ENCODE assay signal across 1 cellular context in the genomic region with DNA sequence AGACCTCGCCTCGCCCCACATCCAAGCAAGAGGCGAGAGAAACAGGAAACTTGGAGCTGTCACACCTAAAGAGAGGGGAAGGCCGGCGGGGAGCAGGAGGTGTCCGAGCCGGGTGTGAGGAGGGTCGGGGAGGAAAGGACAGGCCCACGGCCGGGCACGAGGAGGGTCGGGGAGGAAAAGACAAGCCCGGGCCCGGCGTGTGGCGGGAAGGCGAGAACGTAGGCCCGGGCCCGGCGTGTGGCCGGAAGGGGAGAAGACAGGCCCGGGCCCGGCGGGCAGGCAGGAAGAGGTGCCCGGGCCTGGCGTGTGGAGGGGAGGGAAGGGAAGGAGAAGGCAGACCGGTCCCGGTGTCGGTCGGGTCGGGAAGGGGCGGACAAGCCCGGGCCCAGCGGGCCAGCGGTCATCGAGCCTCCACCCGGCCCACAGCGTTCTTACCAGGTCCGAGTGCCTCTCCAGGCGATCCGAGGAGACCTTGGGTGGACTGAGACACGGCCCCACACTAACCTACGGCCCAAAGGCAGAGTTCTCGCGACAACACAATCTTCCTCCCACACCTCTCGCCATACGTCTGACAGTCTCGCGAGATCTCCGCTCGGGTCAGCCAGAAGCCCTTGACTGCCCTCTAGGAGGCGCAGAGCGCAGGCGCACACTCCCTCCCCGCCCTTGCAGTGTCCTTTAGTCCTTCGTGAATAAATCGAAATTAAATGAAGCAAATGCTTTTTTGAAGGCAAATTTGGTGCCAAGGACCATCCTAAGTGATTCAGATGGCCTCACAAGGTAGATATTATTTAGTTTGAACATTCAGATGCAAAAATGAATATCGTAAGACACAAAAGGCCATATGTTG.
TF ChIP-seq lines count a peak whose summit lies in the region.

A gene (minus strand): TSS at position 533 of the 847 bp plus-strand sequence. CDS start 13,943 bp downstream, outside the sequence.

TF ChIP-seq in HepG2, 621 proteins besides CTCF, POLR2A, EP300 and RAD21 (continued from another document and continues in another):
- TF ChIP-seq, protein P1, sequence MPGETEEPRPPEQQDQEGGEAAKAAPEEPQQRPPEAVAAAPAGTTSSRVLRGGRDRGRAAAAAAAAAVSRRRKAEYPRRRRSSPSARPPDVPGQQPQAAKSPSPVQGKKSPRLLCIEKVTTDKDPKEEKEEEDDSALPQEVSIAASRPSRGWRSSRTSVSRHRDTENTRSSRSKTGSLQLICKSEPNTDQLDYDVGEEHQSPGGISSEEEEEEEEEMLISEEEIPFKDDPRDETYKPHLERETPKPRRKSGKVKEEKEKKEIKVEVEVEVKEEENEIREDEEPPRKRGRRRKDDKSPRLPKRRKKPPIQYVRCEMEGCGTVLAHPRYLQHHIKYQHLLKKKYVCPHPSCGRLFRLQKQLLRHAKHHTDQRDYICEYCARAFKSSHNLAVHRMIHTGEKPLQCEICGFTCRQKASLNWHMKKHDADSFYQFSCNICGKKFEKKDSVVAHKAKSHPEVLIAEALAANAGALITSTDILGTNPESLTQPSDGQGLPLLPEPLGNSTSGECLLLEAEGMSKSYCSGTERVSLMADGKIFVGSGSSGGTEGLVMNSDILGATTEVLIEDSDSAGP (CRISPR knock-in tag; IDR thresholded peaks at IDR 0.05; ENCODE audit: borderline replicate concordance) = peak; percentile 84
- TF ChIP-seq ZNF510 (CRISPR knock-in tag; IDR thresholded peaks at IDR 0.05; ENCODE audit: low read depth) (no peak), RBFOX2 (IDR thresholded peaks at IDR 0.05; ENCODE audit: low read depth, low read length) (peak; percentile 99), KDM5A (IDR thresholded peaks at IDR 0.05; ENCODE audit: borderline replicate concordance, low read length) (peak; percentile 82; the same call in 1 of the 2 replicates), RBAK (CRISPR knock-in tag; IDR thresholded peaks at IDR 0.05) (no peak), ZNF850 (CRISPR knock-in tag; conservative IDR thresholded peaks at IDR 0.05) (no peak; the same call in 1 of the 2 replicates), ZNF780A (CRISPR knock-in tag; IDR thresholded peaks at IDR 0.05) (no peak; the same call in 1 of the 2 replicates), ZFP36L1 (CRISPR knock-in tag; IDR thresholded peaks at IDR 0.05) (no peak), RFX5 (IDR thresholded peaks at IDR 0.05; ENCODE audit: low read depth, low read length) (no peak), ZNF720 (CRISPR knock-in tag; IDR thresholded peaks at IDR 0.05) (no peak), ARNTL (CRISPR knock-in tag; IDR thresholded peaks at IDR 0.05) (0 out of 2 replicates have a peak, but pooled peaks have one; percentile 62), XRCC5 (optimal IDR thresholded peaks at IDR 0.05; ENCODE audit: low read length) (peak; percentile 46), ZNF451 (CRISPR knock-in tag; IDR thresholded peaks at IDR 0.05) (0 out of 2 replicates have a peak, but pooled peaks have one; percentile 22), KDM5B (CRISPR knock-in tag; IDR thresholded peaks at IDR 0.05; ENCODE audit: borderline replicate concordance) (peak; percentile 75; the same call in 1 of the 2 replicates), SOX6 (IDR thresholded peaks at IDR 0.05) (no peak), SOX6 (CRISPR knock-in tag; IDR thresholded peaks at IDR 0.05) (0 out of 2 replicates have a peak, but pooled peaks have one; percentile 16), ZFP36 (IDR thresholded peaks at IDR 0.05; ENCODE audit: borderline replicate concordance, low read depth, low read length, partially characterized antibody) (no peak), ZSCAN22 (CRISPR knock-in tag; IDR thresholded peaks at IDR 0.05) (0 out of 2 replicates have a peak, but pooled peaks have one; percentile 36), ZSCAN31 (CRISPR knock-in tag; IDR thresholded peaks at IDR 0.05; ENCODE audit: low read depth) (peak; percentile 57; the same call in 1 of the 2 replicates), SIN3B (IDR thresholded peaks at IDR 0.05; ENCODE audit: low read length) (no peak), MEF2D (CRISPR knock-in tag; IDR thresholded peaks at IDR 0.05) (peak; percentile 51; the same call in 1 of the 2 replicates), SRF (IDR thresholded peaks at IDR 0.05; ENCODE audit: low read depth, low read length) (no peak), PHF8 (CRISPR knock-in tag; IDR thresholded peaks at IDR 0.05) (peak; percentile 83), KAT2B (IDR thresholded peaks at IDR 0.05; ENCODE audit: borderline replicate concordance, low read depth, low read length) (no peak), ZNF570 (CRISPR knock-in tag; IDR thresholded peaks at IDR 0.05; ENCODE audit: borderline replicate concordance) (no peak), CEBPG (CRISPR knock-in tag; IDR thresholded peaks at IDR 0.05) (no peak), CEBPB (IDR thresholded peaks at IDR 0.05; ENCODE audit: borderline replicate concordance, low read depth, low read length) (no peak), ZNF484 (CRISPR knock-in tag; IDR thresholded peaks at IDR 0.05; ENCODE audit: borderline replicate concordance, low read depth) (no peak), TOE1 (CRISPR knock-in tag; IDR thresholded peaks at IDR 0.05) (no peak), RFX3 (CRISPR knock-in tag; IDR thresholded peaks at IDR 0.05) (no peak), ZNF737 (CRISPR knock-in tag; IDR thresholded peaks at IDR 0.05; ENCODE audit: borderline replicate concordance) (no peak), YEATS2 (CRISPR knock-in tag; IDR thresholded peaks at IDR 0.05; ENCODE audit: borderline replicate concordance) (peak; percentile 83), POLR2G (IDR thresholded peaks at IDR 0.05; ENCODE audit: low read depth, low read length) (peak; percentile 95), GABPB1 (CRISPR knock-in tag; IDR thresholded peaks at IDR 0.05) (peak; percentile 83), NFATC3 (CRISPR knock-in tag; IDR thresholded peaks at IDR 0.05) (no peak), RBM22 (optimal IDR thresholded peaks at IDR 0.05; ENCODE audit: low read length) (no peak), NCOA1 (CRISPR knock-in tag; IDR thresholded peaks at IDR 0.05) (no peak)
- TF ChIP-seq, protein P2, sequence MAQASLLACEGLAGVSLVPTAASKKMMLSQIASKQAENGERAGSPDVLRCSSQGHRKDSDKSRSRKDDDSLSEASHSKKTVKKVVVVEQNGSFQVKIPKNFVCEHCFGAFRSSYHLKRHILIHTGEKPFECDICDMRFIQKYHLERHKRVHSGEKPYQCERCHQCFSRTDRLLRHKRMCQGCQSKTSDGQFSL (CRISPR knock-in tag; IDR thresholded peaks at IDR 0.05) = no peak
- TF ChIP-seq, protein P3, sequence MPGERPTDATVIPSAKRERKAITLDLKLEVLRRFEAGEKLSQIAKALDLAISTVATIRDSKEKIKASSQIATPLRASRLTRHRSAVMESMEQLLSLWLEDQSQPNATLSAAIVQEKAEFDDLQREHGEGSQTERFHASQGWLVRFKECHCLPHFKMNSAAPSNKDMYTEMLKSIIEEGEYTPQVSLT (CRISPR knock-in tag; IDR thresholded peaks at IDR 0.05; ENCODE audit: borderline replicate concordance, low read depth) = no peak
- TF ChIP-seq, protein P4, sequence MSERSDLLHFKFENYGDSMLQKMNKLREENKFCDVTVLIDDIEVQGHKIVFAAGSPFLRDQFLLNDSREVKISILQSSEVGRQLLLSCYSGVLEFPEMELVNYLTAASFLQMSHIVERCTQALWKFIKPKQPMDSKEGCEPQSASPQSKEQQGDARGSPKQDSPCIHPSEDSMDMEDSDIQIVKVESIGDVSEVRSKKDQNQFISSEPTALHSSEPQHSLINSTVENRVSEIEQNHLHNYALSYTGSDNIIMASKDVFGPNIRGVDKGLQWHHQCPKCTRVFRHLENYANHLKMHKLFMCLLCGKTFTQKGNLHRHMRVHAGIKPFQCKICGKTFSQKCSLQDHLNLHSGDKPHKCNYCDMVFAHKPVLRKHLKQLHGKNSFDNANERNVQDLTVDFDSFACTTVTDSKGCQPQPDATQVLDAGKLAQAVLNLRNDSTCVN (CRISPR knock-in tag; IDR thresholded peaks at IDR 0.05; ENCODE audit: borderline replicate concordance) = no peak; the same call in 1 of the 2 replicates
- TF ChIP-seq, protein P5, sequence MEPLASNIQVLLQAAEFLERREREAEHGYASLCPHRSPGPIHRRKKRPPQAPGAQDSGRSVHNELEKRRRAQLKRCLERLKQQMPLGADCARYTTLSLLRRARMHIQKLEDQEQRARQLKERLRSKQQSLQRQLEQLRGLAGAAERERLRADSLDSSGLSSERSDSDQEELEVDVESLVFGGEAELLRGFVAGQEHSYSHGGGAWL (CRISPR knock-in tag; IDR thresholded peaks at IDR 0.05) = peak; percentile 38; the same call in 1 of the 2 replicates
- TF ChIP-seq, protein P6, sequence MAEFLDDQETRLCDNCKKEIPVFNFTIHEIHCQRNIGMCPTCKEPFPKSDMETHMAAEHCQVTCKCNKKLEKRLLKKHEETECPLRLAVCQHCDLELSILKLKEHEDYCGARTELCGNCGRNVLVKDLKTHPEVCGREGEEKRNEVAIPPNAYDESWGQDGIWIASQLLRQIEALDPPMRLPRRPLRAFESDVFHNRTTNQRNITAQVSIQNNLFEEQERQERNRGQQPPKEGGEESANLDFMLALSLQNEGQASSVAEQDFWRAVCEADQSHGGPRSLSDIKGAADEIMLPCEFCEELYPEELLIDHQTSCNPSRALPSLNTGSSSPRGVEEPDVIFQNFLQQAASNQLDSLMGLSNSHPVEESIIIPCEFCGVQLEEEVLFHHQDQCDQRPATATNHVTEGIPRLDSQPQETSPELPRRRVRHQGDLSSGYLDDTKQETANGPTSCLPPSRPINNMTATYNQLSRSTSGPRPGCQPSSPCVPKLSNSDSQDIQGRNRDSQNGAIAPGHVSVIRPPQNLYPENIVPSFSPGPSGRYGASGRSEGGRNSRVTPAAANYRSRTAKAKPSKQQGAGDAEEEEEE (CRISPR knock-in tag; IDR thresholded peaks at IDR 0.05; ENCODE audit: borderline replicate concordance) = no peak
- TF ChIP-seq, protein P7, sequence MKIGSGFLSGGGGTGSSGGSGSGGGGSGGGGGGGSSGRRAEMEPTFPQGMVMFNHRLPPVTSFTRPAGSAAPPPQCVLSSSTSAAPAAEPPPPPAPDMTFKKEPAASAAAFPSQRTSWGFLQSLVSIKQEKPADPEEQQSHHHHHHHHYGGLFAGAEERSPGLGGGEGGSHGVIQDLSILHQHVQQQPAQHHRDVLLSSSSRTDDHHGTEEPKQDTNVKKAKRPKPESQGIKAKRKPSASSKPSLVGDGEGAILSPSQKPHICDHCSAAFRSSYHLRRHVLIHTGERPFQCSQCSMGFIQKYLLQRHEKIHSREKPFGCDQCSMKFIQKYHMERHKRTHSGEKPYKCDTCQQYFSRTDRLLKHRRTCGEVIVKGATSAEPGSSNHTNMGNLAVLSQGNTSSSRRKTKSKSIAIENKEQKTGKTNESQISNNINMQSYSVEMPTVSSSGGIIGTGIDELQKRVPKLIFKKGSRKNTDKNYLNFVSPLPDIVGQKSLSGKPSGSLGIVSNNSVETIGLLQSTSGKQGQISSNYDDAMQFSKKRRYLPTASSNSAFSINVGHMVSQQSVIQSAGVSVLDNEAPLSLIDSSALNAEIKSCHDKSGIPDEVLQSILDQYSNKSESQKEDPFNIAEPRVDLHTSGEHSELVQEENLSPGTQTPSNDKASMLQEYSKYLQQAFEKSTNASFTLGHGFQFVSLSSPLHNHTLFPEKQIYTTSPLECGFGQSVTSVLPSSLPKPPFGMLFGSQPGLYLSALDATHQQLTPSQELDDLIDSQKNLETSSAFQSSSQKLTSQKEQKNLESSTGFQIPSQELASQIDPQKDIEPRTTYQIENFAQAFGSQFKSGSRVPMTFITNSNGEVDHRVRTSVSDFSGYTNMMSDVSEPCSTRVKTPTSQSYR (CRISPR knock-in tag; IDR thresholded peaks at IDR 0.05; ENCODE audit: borderline replicate concordance) = no peak
- TF ChIP-seq, protein P8, sequence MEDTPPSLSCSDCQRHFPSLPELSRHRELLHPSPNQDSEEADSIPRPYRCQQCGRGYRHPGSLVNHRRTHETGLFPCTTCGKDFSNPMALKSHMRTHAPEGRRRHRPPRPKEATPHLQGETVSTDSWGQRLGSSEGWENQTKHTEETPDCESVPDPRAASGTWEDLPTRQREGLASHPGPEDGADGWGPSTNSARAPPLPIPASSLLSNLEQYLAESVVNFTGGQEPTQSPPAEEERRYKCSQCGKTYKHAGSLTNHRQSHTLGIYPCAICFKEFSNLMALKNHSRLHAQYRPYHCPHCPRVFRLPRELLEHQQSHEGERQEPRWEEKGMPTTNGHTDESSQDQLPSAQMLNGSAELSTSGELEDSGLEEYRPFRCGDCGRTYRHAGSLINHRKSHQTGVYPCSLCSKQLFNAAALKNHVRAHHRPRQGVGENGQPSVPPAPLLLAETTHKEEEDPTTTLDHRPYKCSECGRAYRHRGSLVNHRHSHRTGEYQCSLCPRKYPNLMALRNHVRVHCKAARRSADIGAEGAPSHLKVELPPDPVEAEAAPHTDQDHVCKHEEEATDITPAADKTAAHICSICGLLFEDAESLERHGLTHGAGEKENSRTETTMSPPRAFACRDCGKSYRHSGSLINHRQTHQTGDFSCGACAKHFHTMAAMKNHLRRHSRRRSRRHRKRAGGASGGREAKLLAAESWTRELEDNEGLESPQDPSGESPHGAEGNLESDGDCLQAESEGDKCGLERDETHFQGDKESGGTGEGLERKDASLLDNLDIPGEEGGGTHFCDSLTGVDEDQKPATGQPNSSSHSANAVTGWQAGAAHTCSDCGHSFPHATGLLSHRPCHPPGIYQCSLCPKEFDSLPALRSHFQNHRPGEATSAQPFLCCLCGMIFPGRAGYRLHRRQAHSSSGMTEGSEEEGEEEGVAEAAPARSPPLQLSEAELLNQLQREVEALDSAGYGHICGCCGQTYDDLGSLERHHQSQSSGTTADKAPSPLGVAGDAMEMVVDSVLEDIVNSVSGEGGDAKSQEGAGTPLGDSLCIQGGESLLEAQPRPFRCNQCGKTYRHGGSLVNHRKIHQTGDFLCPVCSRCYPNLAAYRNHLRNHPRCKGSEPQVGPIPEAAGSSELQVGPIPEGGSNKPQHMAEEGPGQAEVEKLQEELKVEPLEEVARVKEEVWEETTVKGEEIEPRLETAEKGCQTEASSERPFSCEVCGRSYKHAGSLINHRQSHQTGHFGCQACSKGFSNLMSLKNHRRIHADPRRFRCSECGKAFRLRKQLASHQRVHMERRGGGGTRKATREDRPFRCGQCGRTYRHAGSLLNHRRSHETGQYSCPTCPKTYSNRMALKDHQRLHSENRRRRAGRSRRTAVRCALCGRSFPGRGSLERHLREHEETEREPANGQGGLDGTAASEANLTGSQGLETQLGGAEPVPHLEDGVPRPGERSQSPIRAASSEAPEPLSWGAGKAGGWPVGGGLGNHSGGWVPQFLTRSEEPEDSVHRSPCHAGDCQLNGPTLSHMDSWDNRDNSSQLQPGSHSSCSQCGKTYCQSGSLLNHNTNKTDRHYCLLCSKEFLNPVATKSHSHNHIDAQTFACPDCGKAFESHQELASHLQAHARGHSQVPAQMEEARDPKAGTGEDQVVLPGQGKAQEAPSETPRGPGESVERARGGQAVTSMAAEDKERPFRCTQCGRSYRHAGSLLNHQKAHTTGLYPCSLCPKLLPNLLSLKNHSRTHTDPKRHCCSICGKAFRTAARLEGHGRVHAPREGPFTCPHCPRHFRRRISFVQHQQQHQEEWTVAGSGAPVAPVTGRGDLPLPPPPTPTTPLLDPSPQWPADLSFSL (CRISPR knock-in tag; IDR thresholded peaks at IDR 0.05) = no peak
- TF ChIP-seq, protein P9, sequence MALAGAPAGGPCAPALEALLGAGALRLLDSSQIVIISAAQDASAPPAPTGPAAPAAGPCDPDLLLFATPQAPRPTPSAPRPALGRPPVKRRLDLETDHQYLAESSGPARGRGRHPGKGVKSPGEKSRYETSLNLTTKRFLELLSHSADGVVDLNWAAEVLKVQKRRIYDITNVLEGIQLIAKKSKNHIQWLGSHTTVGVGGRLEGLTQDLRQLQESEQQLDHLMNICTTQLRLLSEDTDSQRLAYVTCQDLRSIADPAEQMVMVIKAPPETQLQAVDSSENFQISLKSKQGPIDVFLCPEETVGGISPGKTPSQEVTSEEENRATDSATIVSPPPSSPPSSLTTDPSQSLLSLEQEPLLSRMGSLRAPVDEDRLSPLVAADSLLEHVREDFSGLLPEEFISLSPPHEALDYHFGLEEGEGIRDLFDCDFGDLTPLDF (CRISPR knock-in tag; IDR thresholded peaks at IDR 0.05) = no peak
